20 cellular contexts compared by ENCODE assay signal in genomic region chr12:15763336-15763735, GRCh38. TPM values are rescaled to one million over a fixed set of nuclear protein-coding genes. Genes with fewer than 3 reads are reported as not detected.
DNase-seq lines count a peak whose midpoint lies in the region; ATAC-seq, FAIRE-seq and TF ChIP-seq lines count a peak whose summit lies in the region.
"Had no signal": no experiment of that assay in that cellular context is flagged by ENCODE, and none has a peak within 500 bp of the region (broad histone marks: within the 10 kb centered on the region; RNA-seq: fewer than 3 reads in every experiment).

No MANE protein-coding gene starts in this region.

- ATAC-seq in HG03196 (IDR thresholded peaks at IDR 0.05; ENCODE audit: unreplicated experiment): no peak
- ATAC-seq: GM12878, HepG2 had no signal

- peak overlapping the region; percentile 54 for H3K27ac Mint-ChIP-seq in Calu3 (ENCODE audit: unreplicated experiment)
- H3K27ac Mint-ChIP-seq: CD4-positive, CD25-positive, alpha-beta regulatory T cell; CD8-positive, alpha-beta memory T cell had no signal

- CTCF ChIA-PET in Calu3 (lab: Charles Lee): no interaction called here

- H3K27me3 Mint-ChIP-seq in Calu3 (ENCODE audit: unreplicated experiment): no peaks in the 10 kb centered on the region

- peaks cover 4% of the 10 kb centered on the region for H3K36me3 Mint-ChIP-seq in Calu3 (ENCODE audit: insufficient read depth, unreplicated experiment)
- H3K36me3 Mint-ChIP-seq: CD4-positive, CD25-positive, alpha-beta regulatory T cell; CD8-positive, alpha-beta memory T cell; IgD-negative memory B cell had no signal

- no peak for DNase-seq in Calu3
- peak; percentile 81 for DNase-seq in foreskin melanocyte
- DNase-seq in pons (ENCODE audit: low spot score): peak; percentile 86
- no peak for DNase-seq in RCC 7860 (ENCODE audit: low spot score)
- DNase-seq in NCI-H2227 (lab: John Stamatoyannopoulos, UW; ENCODE audit: unreplicated experiment): no peak
- DNase-seq: BE2C; C1 segment of cervical spinal cord; Caco-2; CD4-positive, CD25-positive, alpha-beta regulatory T cell; CD8-positive, alpha-beta memory T cell; DMS153; DND-41; EL; GOT3; KBM-7 had no signal

- BruUV-seq in Calu3 (replicated peaks; lab: Mats Ljungman, UMichigan): no TSS peak

- H3K9me3 Mint-ChIP-seq in Calu3 (ENCODE audit: low read depth, unreplicated experiment): peaks cover 9% of the 10 kb centered on the region
- H3K9me3 Mint-ChIP-seq: CD8-positive, alpha-beta memory T cell had no signal

- peaks cover 44% of the 10 kb centered on the region for H3K4me1 Mint-ChIP-seq in Calu3 (ENCODE audit: low read depth, unreplicated experiment)
- H3K4me1 Mint-ChIP-seq: CD8-positive, alpha-beta memory T cell; IgD-negative memory B cell had no signal

- no peak for FAIRE-seq in RCC 7860 (lab: Jason Lieb, UNC)
- FAIRE-seq: GM12878, HepG2, HTR-8/SVneo had no signal

- TF ChIP-seq CTCF in Calu3 (IDR thresholded peaks at IDR 0.05; ENCODE audit: unreplicated experiment): no peak

- no peak overlapping the region for H3K4me3 Mint-ChIP-seq in Calu3 (ENCODE audit: low read depth, unreplicated experiment)
- H3K4me3 Mint-ChIP-seq: CD4-positive, CD25-positive, alpha-beta regulatory T cell; CD8-positive, alpha-beta memory T cell; IgD-negative memory B cell had no signal

- intact Hi-C loops in Calu3 (cut with micrococcal nuclease; ENCODE audit: unreplicated experiment): no loop called here

RNA-seq across cellular contexts. Expression of gene EPS8, which starts 25.9 kb away (rescaled TPM):
- total RNA-seq in Calu3 (2022): 97.5 and 108 TPM in 2 replicates

Comparison
In these comparisons a context has a peak if more than half of its experiments do, and no peak if none do; other contexts are left out.
1. DNase-seq: peak in foreskin melanocyte (single experiment) and pons (single experiment); none in Calu3 (single experiment), RCC 7860 (single experiment) and NCI-H2227 (single experiment).